15 cellular contexts compared by ENCODE assay signal in the genomic region with DNA sequence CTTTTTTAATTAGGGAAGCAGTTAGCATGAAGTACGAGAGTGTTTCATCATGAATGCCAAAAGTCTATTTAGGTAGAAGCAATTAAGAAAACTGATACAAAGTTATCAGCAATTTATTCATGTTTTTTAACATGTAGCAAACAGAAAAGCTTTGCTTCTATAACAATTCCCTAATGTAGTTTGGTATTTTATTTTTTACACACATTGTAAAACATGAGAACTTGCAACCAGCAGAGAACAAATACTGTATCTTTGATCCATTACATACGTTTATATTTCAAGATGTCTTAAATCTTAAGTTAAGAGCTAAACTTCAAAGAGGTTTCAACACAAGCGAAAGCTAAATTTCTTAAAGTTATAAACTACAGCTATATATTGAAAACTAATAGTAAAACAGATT. TPM values are rescaled to one million over a fixed set of nuclear protein-coding genes. Genes with fewer than 3 reads are reported as not detected.
DNase-seq lines count a peak whose midpoint lies in the region; ATAC-seq and TF ChIP-seq lines count a peak whose summit lies in the region.
"Had no signal": no experiment of that assay in that cellular context is flagged by ENCODE, and none has a peak within 500 bp of the region (broad histone marks: within the 10 kb centered on the region; RNA-seq: fewer than 3 reads in every experiment).

No MANE protein-coding gene starts in this region.

- no peaks in the 10 kb centered on the region for H3K27me3 Mint-ChIP-seq in activated naive CD8-positive, alpha-beta T cell
- H3K27me3 Mint-ChIP-seq in activated naive CD8-positive, alpha-beta T cell treated with anti-CD3 and anti-CD28 coated beads for 36 hours = no peaks in the 10 kb centered on the region
- H3K27me3 Mint-ChIP-seq in neural progenitor cell (ENCODE audit: insufficient read depth, low read depth) = no peaks in the 10 kb centered on the region
- H3K27me3 Mint-ChIP-seq: CD8-positive, alpha-beta memory T cell; IgD-negative memory B cell had no signal

- in situ Hi-C loops in mammary epithelial cell (cut with MboI; ENCODE audit: low sequenced_read_pairs in 2 of 2) = loop anchor here in 1 of 2 donors (25.0 kb wide), 1 partner anchor 201 kb away; no protein-coding TSS in a partner anchor

- no peaks in the 10 kb centered on the region; a peak in 1 of 3 replicates for H3K36me3 ChIP-seq in HEK293 (ENCODE audit: control insufficient read depth in 2 of 2, insufficient read depth in 1 of 2, low read length in 2 of 2)
- H3K36me3 ChIP-seq in neural progenitor cell = peaks cover 8% of the 10 kb centered on the region
- H3K36me3 ChIP-seq in mammary epithelial cell (ENCODE audit: insufficient read depth, low read length) = peaks cover 3% of the 10 kb centered on the region
- H3K36me3 ChIP-seq: BE2C had no signal

- peaks cover 100% of the 10 kb centered on the region for H3K79me2 ChIP-seq in neural progenitor cell (ENCODE audit: low read depth)
- peaks cover 99% of the 10 kb centered on the region for H3K79me2 ChIP-seq in mammary epithelial cell (ENCODE audit: insufficient read depth, low read length)

- no peaks in the 10 kb centered on the region for H3K9me3 Mint-ChIP-seq in activated naive CD8-positive, alpha-beta T cell (ENCODE audit: low read depth)
- H3K9me3 Mint-ChIP-seq in activated naive CD8-positive, alpha-beta T cell treated with anti-CD3 and anti-CD28 coated beads for 36 hours = peaks cover 1% of the 10 kb centered on the region
- H3K9me3 Mint-ChIP-seq in neural progenitor cell = peaks cover 3% of the 10 kb centered on the region
- H3K9me3 Mint-ChIP-seq: CD8-positive, alpha-beta memory T cell; GM23338; IgD-negative memory B cell had no signal

- intact Hi-C loops in mammary epithelial cell (cut with micrococcal nuclease) = loop anchor here (5.0 kb wide), 2 partner anchors 241 to 359 kb away; no protein-coding TSS in a partner anchor

- H3K27me3 ChIP-seq in neural progenitor cell (no peaks in the 10 kb centered on the region), mammary epithelial cell (ENCODE audit: insufficient read depth, low read length) (no peaks in the 10 kb centered on the region)
- H3K27me3 ChIP-seq: BE2C had no signal

- WGBS in mammary epithelial cell (ENCODE audit: low coverage, missing lambda C conversion rate) = 95% methylated on average over 3 of the region's 3 CpGs

- H3K4me1 Mint-ChIP-seq in activated naive CD8-positive, alpha-beta T cell (ENCODE audit: low read depth) = peaks cover 54% of the 10 kb centered on the region
- peaks cover 39% of the 10 kb centered on the region for H3K4me1 Mint-ChIP-seq in activated naive CD8-positive, alpha-beta T cell treated with anti-CD3 and anti-CD28 coated beads for 36 hours
- H3K4me1 Mint-ChIP-seq in neural progenitor cell = peaks cover 19% of the 10 kb centered on the region

- H3K27ac ChIP-seq in HEK293 (ENCODE audit: extremely low read depth, low read depth, low read length) (no peak overlapping the region), neural progenitor cell (peak overlapping the region; percentile 60), mammary epithelial cell (ENCODE audit: insufficient read depth, low read depth, low read length) (no peak overlapping the region)
- H3K27ac ChIP-seq: C4-2B had no signal

- no peak overlapping the region for H3K4me3 Mint-ChIP-seq in activated naive CD8-positive, alpha-beta T cell
- no peak overlapping the region for H3K4me3 Mint-ChIP-seq in activated naive CD8-positive, alpha-beta T cell treated with anti-CD3 and anti-CD28 coated beads for 36 hours
- H3K4me3 Mint-ChIP-seq in neural progenitor cell = no peak overlapping the region
- H3K4me3 Mint-ChIP-seq: CD8-positive, alpha-beta memory T cell; GM23338; IgD-negative memory B cell had no signal

- peaks cover 32% of the 10 kb centered on the region for H3F3A ChIP-seq in neural progenitor cell (ENCODE audit: low read depth)

- POLR2A ChIA-PET in HEK293 (lab: Yijun Ruan, JAX) = no interaction called here

- ATAC-seq in GM21576 (IDR thresholded peaks at IDR 0.05; ENCODE audit: unreplicated experiment) = no peak
- ATAC-seq: GM12878, GM23338 had no signal

- no peak overlapping the region for H2AFZ ChIP-seq in neural progenitor cell (replicated peaks)
- H2AFZ ChIP-seq in mammary epithelial cell (ENCODE audit: low read depth, low read length) = no peak overlapping the region
- H2AFZ ChIP-seq: GM23338 had no signal

- H3K9ac ChIP-seq in neural progenitor cell (no peak overlapping the region), mammary epithelial cell (ENCODE audit: insufficient read depth, low read length) (no peak overlapping the region)

- H3K9me3 ChIP-seq in HEK293 (ENCODE audit: control insufficient read depth, insufficient read depth, low read depth, low read length) (no peaks in the 10 kb centered on the region), neural progenitor cell (ENCODE audit: low read depth) (no peaks in the 10 kb centered on the region), mammary epithelial cell (replicated peaks; ENCODE audit: insufficient read depth, low read length) (no peaks in the 10 kb centered on the region)
- H3K9me3 ChIP-seq: BE2C had no signal

- DNase-seq in activated naive CD8-positive, alpha-beta T cell treated with anti-CD3 and anti-CD28 coated beads for 36 hours = no peak
- DNase-seq in neural progenitor cell (ENCODE audit: low spot score) = no peak
- no peak for DNase-seq in mammary epithelial cell
- DNase-seq in stimulated activated CD4-positive, alpha-beta T cell treated with anti-CD3 and anti-CD28 coated beads, Interleukin-2, amount 100 ng/mL, for 48 hours = no peak
- DNase-seq: BE2C; CD8-positive, alpha-beta memory T cell; H7; KG1 had no signal

- H3K36me3 Mint-ChIP-seq in activated naive CD8-positive, alpha-beta T cell = no peaks in the 10 kb centered on the region
- H3K36me3 Mint-ChIP-seq in activated naive CD8-positive, alpha-beta T cell treated with anti-CD3 and anti-CD28 coated beads for 36 hours = peaks cover 4% of the 10 kb centered on the region
- H3K36me3 Mint-ChIP-seq in neural progenitor cell = peaks cover 10% of the 10 kb centered on the region
- H3K36me3 Mint-ChIP-seq: IgD-negative memory B cell had no signal

- peaks cover 36% of the 10 kb centered on the region for H3K4me1 ChIP-seq in HEK293 (ENCODE audit: control insufficient read depth, insufficient read depth, low read length)
- peaks cover 19% of the 10 kb centered on the region for H3K4me1 ChIP-seq in neural progenitor cell
- peaks cover 12% of the 10 kb centered on the region for H3K4me1 ChIP-seq in mammary epithelial cell (ENCODE audit: insufficient read depth, low read length)

- H4K20me1 ChIP-seq in neural progenitor cell (ENCODE audit: low read depth) = peaks cover 70% of the 10 kb centered on the region
- H4K20me1 ChIP-seq in mammary epithelial cell (ENCODE audit: insufficient read depth, low read length) = peaks cover 17% of the 10 kb centered on the region

- H3K4me2 ChIP-seq in neural progenitor cell = no peak overlapping the region
- H3K4me2 ChIP-seq in mammary epithelial cell (ENCODE audit: insufficient read depth, low read depth, low read length) = no peak overlapping the region
- H3K4me2 ChIP-seq: GM23338 had no signal

- no peak for TF ChIP-seq CTCF in HEK293 (tag by site-specific recombination; IDR thresholded peaks at IDR 0.05)
- TF ChIP-seq CTCF in neural progenitor cell (IDR thresholded peaks at IDR 0.05) = no peak
- no peak for TF ChIP-seq CTCF in mammary epithelial cell (conservative IDR thresholded peaks at IDR 0.05 in 1 of 2, IDR thresholded peaks at IDR 0.05 in 1 of 2; ENCODE audit: extremely low read depth in 1 of 2, insufficient read depth in 1 of 2, low read depth in 1 of 2, low read length in 2 of 2)

- H3K27ac Mint-ChIP-seq in activated naive CD8-positive, alpha-beta T cell = peak overlapping the region; percentile 34
- H3K27ac Mint-ChIP-seq in activated naive CD8-positive, alpha-beta T cell treated with anti-CD3 and anti-CD28 coated beads for 36 hours = no peak overlapping the region
- no peak overlapping the region for H3K27ac Mint-ChIP-seq in neural progenitor cell
- H3K27ac Mint-ChIP-seq: GM23338 had no signal

- CTCF ChIA-PET in HEK293 (lab: Yijun Ruan, JAX) = interaction anchor here (0.6 to 1.4 kb wide), 6 partner anchors 20 to 258 kb away, joined by 3 to 5 read pairs (median 3); no protein-coding TSS in a partner anchor
- CTCF ChIA-PET in mammary epithelial cell (lab: Charles Lee; ENCODE audit: low non-redundant PET) = no interaction called here

- H3K4me3 ChIP-seq in HEK293 (ENCODE audit: low read depth, low read length) (no peak overlapping the region), neural progenitor cell (no peak overlapping the region), mammary epithelial cell (replicated peaks in 1 of 3; ENCODE audit: insufficient read depth in 1 of 3, low read depth in 2 of 3, low read length in 3 of 3) (no peak overlapping the region)
- H3K4me3 ChIP-seq: GM12878, GM23338 had no signal

- BruUV-seq in mammary epithelial cell (replicated peaks; lab: Mats Ljungman, UMichigan) = no TSS peak

- dilution Hi-C loops in mammary epithelial cell (cut with HindIII; ENCODE audit: low sequenced_read_pairs) = no loop called here

TF ChIP-seq in HEK293, 187 proteins besides CTCF, POLR2A, EP300 and RAD21 (continues in another document):
- TF ChIP-seq ZBTB48 (tag by site-specific recombination; IDR thresholded peaks at IDR 0.05) (no peak), ZNF138 (tag by site-specific recombination; IDR thresholded peaks at IDR 0.05; ENCODE audit: borderline replicate concordance) (no peak), KLF10 (tag by site-specific recombination; IDR thresholded peaks at IDR 0.05) (0 out of 2 replicates have a peak, but pooled peaks have one; percentile 14), ZNF514 (tag by site-specific recombination; IDR thresholded peaks at IDR 0.05) (no peak), TCF7L2 (IDR thresholded peaks at IDR 0.05; ENCODE audit: borderline replicate concordance, low read depth, low read length) (peak; percentile 21; the same call in 1 of the 2 replicates), ZNF658 (tag by site-specific recombination; IDR thresholded peaks at IDR 0.05) (no peak)

RNA-seq across cellular contexts. Expression of a gene that starts 39.3 kb away (rescaled TPM):
- 10 to 100 TPM; 40.5 to 41.1 TPM for total RNA-seq in activated naive CD8-positive, alpha-beta T cell treated with anti-CD3 and anti-CD28 coated beads for 36 hours
- total RNA-seq in neural progenitor cell (ENCODE audit: low replicate concordance) = 122 and 149 TPM in 2 replicates
- 100 to 1,000 TPM in 1 of 2 donors, 10 to 100 TPM in 1; 85.6 to 140 TPM for total RNA-seq in mammary epithelial cell
- polyA plus RNA-seq in mammary epithelial cell = 20.5 TPM
- polyA minus RNA-seq in mammary epithelial cell = 61.0 TPM
